ENCODE assay signal across 15 cellular contexts in the genomic region with DNA sequence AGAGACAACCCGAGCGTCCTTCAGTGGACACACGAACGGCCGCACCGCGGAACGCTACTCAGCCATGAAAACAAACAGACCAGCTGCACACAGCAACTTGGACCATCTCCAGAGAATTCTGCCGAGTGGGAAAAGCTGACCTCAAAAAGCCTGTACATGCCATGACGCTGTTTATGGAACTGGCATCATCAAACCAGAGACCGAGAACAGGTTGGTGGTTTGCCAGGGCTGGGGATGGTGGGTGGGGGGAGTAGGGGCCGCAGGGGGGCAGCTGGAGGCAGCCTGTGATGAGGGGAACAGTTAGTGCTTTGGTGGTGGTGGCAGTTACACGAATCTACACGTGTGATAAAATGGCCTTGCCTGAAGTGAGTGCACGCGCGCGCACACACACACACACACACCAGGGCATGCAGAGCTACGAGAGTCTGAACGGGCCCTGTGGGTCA.
DNase-seq lines count a peak whose midpoint lies in the region; ATAC-seq and TF ChIP-seq lines count a peak whose summit lies in the region.
"Had no signal": no experiment of that assay in that cellular context is flagged by ENCODE, and none has a peak within 500 bp of the region (broad histone marks: within the 10 kb centered on the region; RNA-seq: fewer than 3 reads in every experiment).

No MANE protein-coding gene starts in this region.

- no peak for TF ChIP-seq CTCF in AG04450 (IDR thresholded peaks at IDR 0.05; ENCODE audit: low read depth, low read length)
- no peak for TF ChIP-seq CTCF in CD4-positive, alpha-beta T cell (IDR thresholded peaks at IDR 0.05)

- H3K36me3 Mint-ChIP-seq in CD4-positive, alpha-beta T cell (ENCODE audit: low read depth) = peaks cover 10% of the 10 kb centered on the region

- intact Hi-C loops in CD4-positive, alpha-beta T cell (cut with DNase I, micrococcal nuclease) = no loop called here

- H3K27me3 ChIP-seq in AG04450 (ENCODE audit: control insufficient read depth, insufficient read depth, low read length) (no peaks in the 10 kb centered on the region), Karpas-422 (ENCODE audit: low read length) (no peaks in the 10 kb centered on the region)
- H3K27me3 ChIP-seq in CD4-positive, alpha-beta T cell (ENCODE audit: control insufficient read depth, insufficient read depth, low read length) = no peaks in the 10 kb centered on the region
- H3K27me3 ChIP-seq: SJCRH30 had no signal

- no peak overlapping the region for H3K4me2 ChIP-seq in Karpas-422 (ENCODE audit: low read depth, low read length, poor library complexity, severe bottlenecking)

- peaks cover 57% of the 10 kb centered on the region for H3K4me1 Mint-ChIP-seq in CD4-positive, alpha-beta T cell (ENCODE audit: low read depth)

- H3K9me3 Mint-ChIP-seq in CD4-positive, alpha-beta T cell = no peaks in the 10 kb centered on the region
- H3K9me3 Mint-ChIP-seq: nephron progenitor cell had no signal

- no peaks in the 10 kb centered on the region; the same call in 1 of the 2 replicates for H3K9me3 ChIP-seq in AG04450 (ENCODE audit: control insufficient read depth, insufficient read depth, low read length)
- no peaks in the 10 kb centered on the region for H3K9me3 ChIP-seq in CD4-positive, alpha-beta T cell (ENCODE audit: control insufficient read depth, low read length)
- H3K9me3 ChIP-seq in Karpas-422 (ENCODE audit: low read length) = no peaks in the 10 kb centered on the region
- H3K9me3 ChIP-seq: SJCRH30 had no signal

- H3K36me3 ChIP-seq in Karpas-422 (ENCODE audit: insufficient read depth, low read length) = no peaks in the 10 kb centered on the region
- H3K36me3 ChIP-seq: SJCRH30 had no signal

- H3K4me3 ChIP-seq in AG04450 (ENCODE audit: low read depth, low read length) = no peak overlapping the region
- H3K4me3 ChIP-seq in Karpas-422 (ENCODE audit: low read length) = no peak overlapping the region
- H3K4me3 ChIP-seq: SJCRH30 had no signal

- H4K20me1 ChIP-seq in Karpas-422 (ENCODE audit: insufficient read depth, low read depth, low read length) = no peaks in the 10 kb centered on the region

- no peaks in the 10 kb centered on the region for H3K9me2 ChIP-seq in Karpas-422 (replicated peaks; ENCODE audit: insufficient read depth, low read length)

- no peaks in the 10 kb centered on the region for H3K27me3 Mint-ChIP-seq in CD4-positive, alpha-beta T cell

- H3K79me2 ChIP-seq in Karpas-422 (ENCODE audit: low read length) = no peaks in the 10 kb centered on the region

- peak; percentile 61 for DNase-seq in AG04450 (ENCODE audit: low read depth, low spot score)
- no peak for DNase-seq in CD4-positive, alpha-beta T cell
- DNase-seq in astrocyte of the hippocampus (ENCODE audit: low read depth, low spot score) = peak; percentile 64
- DNase-seq in glomerular visceral epithelial cell (ENCODE audit: extremely low spot score) = peak; percentile 55
- no peak for DNase-seq in KG1 (lab: John Stamatoyannopoulos, UW)
- no peak for DNase-seq in GOT3 (lab: John Stamatoyannopoulos, UW)
- no peak for DNase-seq in stimulated activated CD4-positive, alpha-beta T cell treated with anti-CD3 and anti-CD28 coated beads, Interleukin-4, amount 100 ng/mL, for 24 hours
- no peak for DNase-seq in Karpas-422
- DNase-seq: amygdala; effector CD4-positive, alpha-beta T cell; head of caudate nucleus; MV-4-11; nephron progenitor cell; NK-92 treated with Interleukin-12 subunit alpha and Interleukin-12 subunit beta, amount 100 ng/mL, for 24 hours; SJCRH30 had no signal

- H2AFZ ChIP-seq in Karpas-422 (ENCODE audit: low read length) = no peak overlapping the region

- H3K4me3 Mint-ChIP-seq in CD4-positive, alpha-beta T cell = no peak overlapping the region
- H3K4me3 Mint-ChIP-seq: nephron progenitor cell had no signal

- H3K27ac ChIP-seq in AG04450 (ENCODE audit: low read depth, low read length) (peak overlapping the region; percentile 31), Karpas-422 (ENCODE audit: low read length) (no peak overlapping the region)
- H3K27ac ChIP-seq in CD4-positive, alpha-beta T cell (ENCODE audit: low read depth, low read length) = peak overlapping the region; percentile 21
- H3K27ac ChIP-seq: SJCRH30 had no signal

- no peak overlapping the region for H3K9ac ChIP-seq in Karpas-422 (ENCODE audit: low read length)

- no peaks in the 10 kb centered on the region for H3K4me1 ChIP-seq in Karpas-422 (ENCODE audit: low read length)
- H3K4me1 ChIP-seq: SJCRH30 had no signal

- peak overlapping the region; percentile 99 for H3K27ac Mint-ChIP-seq in CD4-positive, alpha-beta T cell
- H3K27ac Mint-ChIP-seq: nephron progenitor cell had no signal

- CTCF ChIA-PET in AG04450 (lab: Charles Lee) = no interaction called here
- CTCF ChIA-PET in CD4-positive, alpha-beta T cell (lab: Charles Lee) = no interaction called here

- POLR2A ChIA-PET in AG04450 (lab: Yijun Ruan, JAX) = no interaction called here
- POLR2A ChIA-PET in CD4-positive, alpha-beta T cell (lab: Charles Lee) = no interaction called here

- ATAC-seq in CD4-positive, alpha-beta T cell (ENCODE audit: poor library complexity) = no peak

Comparison
In these comparisons a context has a peak if more than half of its experiments do, and no peak if none do; other contexts are left out.
1. DNase-seq: peak in AG04450 (single experiment), astrocyte of the hippocampus (single experiment) and glomerular visceral epithelial cell (single experiment); none in CD4-positive, alpha-beta T cell (0 of 10), KG1 (single experiment), GOT3 (single experiment), stimulated activated CD4-positive, alpha-beta T cell treated with anti-CD3 and anti-CD28 coated beads, Interleukin-4, amount 100 ng/mL, for 24 hours (single experiment) and Karpas-422 (single experiment).